Comparison of ENCODE assay signal across 13 cellular contexts in the genomic region with DNA sequence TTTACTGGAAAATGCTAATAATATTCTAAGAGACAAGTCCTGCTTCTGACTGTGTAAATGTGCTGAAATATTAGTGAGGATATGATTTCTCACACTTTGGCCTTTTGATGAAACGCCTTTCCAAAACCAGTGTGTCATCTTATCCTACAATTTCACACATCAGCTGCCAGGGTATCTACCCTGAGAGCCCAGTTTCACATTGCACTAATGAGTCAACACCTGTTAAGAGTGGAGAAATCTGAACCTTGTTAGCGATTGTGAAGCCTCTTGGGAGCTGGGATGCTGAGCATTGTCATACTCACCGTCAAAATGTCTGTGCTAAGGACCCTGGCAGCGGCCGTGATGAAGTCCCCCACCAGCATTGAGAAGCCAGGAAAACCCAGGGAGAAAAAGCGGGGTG.
DNase-seq lines count a peak whose midpoint lies in the region; ATAC-seq and TF ChIP-seq lines count a peak whose summit lies in the region.
"Had no signal": no experiment of that assay in that cellular context is flagged by ENCODE, and none has a peak within 500 bp of the region (broad histone marks: within the 10 kb centered on the region; RNA-seq: fewer than 3 reads in every experiment).

No MANE protein-coding gene starts in this region.

- H3K9me3 Mint-ChIP-seq in MCF 10A (ENCODE audit: unreplicated experiment): no peaks in the 10 kb centered on the region
- peaks cover 2% of the 10 kb centered on the region for H3K9me3 Mint-ChIP-seq in activated naive CD8-positive, alpha-beta T cell treated with anti-CD3 and anti-CD28 coated beads for 36 hours
- H3K9me3 Mint-ChIP-seq in stimulated activated naive B cell treated with anti-CD40 and anti-IgM and Interleukin-4, amounts not matched to agents 10 μg/mL and 1 μg/mL and 100 μg/mL, for 72 hours: no peaks in the 10 kb centered on the region
- H3K9me3 Mint-ChIP-seq: mesothelial cell of epicardium had no signal

- H3K36me3 Mint-ChIP-seq in MCF 10A (ENCODE audit: insufficient read depth, unreplicated experiment): peaks cover 29% of the 10 kb centered on the region
- peaks cover 27% of the 10 kb centered on the region for H3K36me3 Mint-ChIP-seq in activated naive CD8-positive, alpha-beta T cell treated with anti-CD3 and anti-CD28 coated beads for 36 hours
- peaks cover 26 to 31% of the 10 kb centered on the region in 2 donors for H3K36me3 Mint-ChIP-seq in stimulated activated naive B cell treated with anti-CD40 and anti-IgM and Interleukin-4, amounts not matched to agents 10 μg/mL and 1 μg/mL and 100 μg/mL, for 72 hours

- CTCF ChIA-PET in MCF 10A (lab: Yijun Ruan, JAX): interaction anchor here (0.6 to 1.4 kb wide), 5 partner anchors 47 to 486 kb away, joined by 3 read pairs; no protein-coding TSS in a partner anchor

- intact Hi-C loops in MCF 10A (cut with micrococcal nuclease) (loop anchor here (5.0 kb wide), 1 partner anchor 59 kb away; no protein-coding TSS in a partner anchor), breast epithelium (cut with DNase I; ENCODE audit: low total_unique reads) (no loop called here), cardiac septum (cut with DNase I) (no loop called here)

- TF ChIP-seq POLR2A in breast epithelium (IDR thresholded peaks at IDR 0.05): no peak

- no peaks in the 10 kb centered on the region for H3K9me3 ChIP-seq in breast epithelium

- DNase-seq in MCF 10A (ENCODE audit: unreplicated experiment): peak; percentile 70
- DNase-seq in breast epithelium (ENCODE audit: low spot score in 2 of 2): no peak
- DNase-seq in NCI-H2029 treated with DMSO at 0.1 percent for 48 hours (lab: John Stamatoyannopoulos, UW): peak; percentile 47
- no peak for DNase-seq in activated naive CD8-positive, alpha-beta T cell treated with anti-CD3 and anti-CD28 coated beads for 36 hours
- DNase-seq in stimulated activated naive B cell treated with anti-CD40 and anti-IgM and Interleukin-4, amounts not matched to agents 10 μg/mL and 1 μg/mL and 100 μg/mL, for 72 hours: no peak
- DNase-seq in D341Med (ENCODE audit: low spot score): no peak
- no peak for DNase-seq in GM03348 (ENCODE audit: low spot score)
- DNase-seq in cardiac septum (ENCODE audit: low spot score): no peak
- DNase-seq: posterior cingulate gyrus had no signal

- H3K4me1 Mint-ChIP-seq in MCF 10A (ENCODE audit: insufficient read depth, unreplicated experiment): peaks cover 25% of the 10 kb centered on the region
- H3K4me1 Mint-ChIP-seq in activated naive CD8-positive, alpha-beta T cell treated with anti-CD3 and anti-CD28 coated beads for 36 hours: peaks cover 25% of the 10 kb centered on the region
- peaks cover 13 to 22% of the 10 kb centered on the region in 2 donors for H3K4me1 Mint-ChIP-seq in stimulated activated naive B cell treated with anti-CD40 and anti-IgM and Interleukin-4, amounts not matched to agents 10 μg/mL and 1 μg/mL and 100 μg/mL, for 72 hours

- H3K4me3 Mint-ChIP-seq in MCF 10A (ENCODE audit: unreplicated experiment): no peak overlapping the region
- H3K4me3 Mint-ChIP-seq in activated naive CD8-positive, alpha-beta T cell treated with anti-CD3 and anti-CD28 coated beads for 36 hours: no peak overlapping the region
- no peak overlapping the region for H3K4me3 Mint-ChIP-seq in stimulated activated naive B cell treated with anti-CD40 and anti-IgM and Interleukin-4, amounts not matched to agents 10 μg/mL and 1 μg/mL and 100 μg/mL, for 72 hours
- H3K4me3 Mint-ChIP-seq: activated naive CD8-positive, alpha-beta T cell; mesothelial cell of epicardium had no signal

- H3K4me1 ChIP-seq in breast epithelium: no peaks in the 10 kb centered on the region

- H3K27ac Mint-ChIP-seq in MCF 10A (ENCODE audit: low read depth, unreplicated experiment): no peak overlapping the region
- peak overlapping the region; percentile 25 for H3K27ac Mint-ChIP-seq in activated naive CD8-positive, alpha-beta T cell treated with anti-CD3 and anti-CD28 coated beads for 36 hours
- peak overlapping the region; percentile 38 for H3K27ac Mint-ChIP-seq in stimulated activated naive B cell treated with anti-CD40 and anti-IgM and Interleukin-4, amounts not matched to agents 10 μg/mL and 1 μg/mL and 100 μg/mL, for 72 hours
- H3K27ac Mint-ChIP-seq: mesothelial cell of epicardium had no signal

- H3K36me3 ChIP-seq in breast epithelium: no peaks in the 10 kb centered on the region

- no peak overlapping the region for H3K4me3 ChIP-seq in breast epithelium
- H3K4me3 ChIP-seq: coronary artery had no signal

- no TSS peak for BruUV-seq in MCF 10A (replicated peaks; lab: Mats Ljungman, UMichigan)

- ATAC-seq in stimulated activated naive B cell treated with anti-CD40 and anti-IgM and Interleukin-4, amounts not matched to agents 10 μg/mL and 1 μg/mL and 100 μg/mL, for 72 hours (replicated peaks): peak; percentile 14 to 18

- H3K27ac ChIP-seq in breast epithelium: no peak overlapping the region
- H3K27ac ChIP-seq: coronary artery, HL-60 had no signal

- TF ChIP-seq CTCF in MCF 10A (IDR thresholded peaks at IDR 0.05; ENCODE audit: unreplicated experiment) (no peak), breast epithelium (IDR thresholded peaks at IDR 0.05) (no peak)

- H3K27me3 Mint-ChIP-seq in MCF 10A (ENCODE audit: insufficient read depth, unreplicated experiment): no peaks in the 10 kb centered on the region
- no peaks in the 10 kb centered on the region for H3K27me3 Mint-ChIP-seq in activated naive CD8-positive, alpha-beta T cell treated with anti-CD3 and anti-CD28 coated beads for 36 hours
- H3K27me3 Mint-ChIP-seq in stimulated activated naive B cell treated with anti-CD40 and anti-IgM and Interleukin-4, amounts not matched to agents 10 μg/mL and 1 μg/mL and 100 μg/mL, for 72 hours: no peaks in the 10 kb centered on the region
- H3K27me3 Mint-ChIP-seq: activated naive CD8-positive, alpha-beta T cell had no signal

- POLR2A ChIA-PET in MCF 10A (lab: Yijun Ruan, JAX): interaction anchor here (0.6 to 1.7 kb wide), 7 partner anchors 12 to 494 kb away, joined by 3 to 11 read pairs (median 4); partner anchors contain the start of genes CFAP61 and CRNKL1

- no peaks in the 10 kb centered on the region for H3K27me3 ChIP-seq in breast epithelium

Comparison
In these comparisons a context has a peak if more than half of its experiments do, and no peak if none do; other contexts are left out.
1. DNase-seq: peak in MCF 10A (single experiment) and NCI-H2029 treated with DMSO at 0.1 percent for 48 hours (single experiment); none in breast epithelium (0 of 2), activated naive CD8-positive, alpha-beta T cell treated with anti-CD3 and anti-CD28 coated beads for 36 hours (single experiment), stimulated activated naive B cell treated with anti-CD40 and anti-IgM and Interleukin-4, amounts not matched to agents 10 μg/mL and 1 μg/mL and 100 μg/mL, for 72 hours (single experiment), D341Med (single experiment), GM03348 (single experiment) and cardiac septum (single experiment).